ENCODE assay signal across 10 cellular contexts in genomic region chr19:1177322-1178114, GRCh38. TPM values are rescaled to one million over a fixed set of nuclear protein-coding genes. Genes with fewer than 3 reads are reported as not detected.
A peak's percentile ranks its signal among the peaks of the same experiment; 100 is the strongest.
DNase-seq lines count a peak whose midpoint lies in the region; TF ChIP-seq lines count a peak whose summit lies in the region.
"Had no signal": no experiment of that assay in that cellular context is flagged by ENCODE, and none has a peak within 500 bp of the region (broad histone marks: within the 10 kb centered on the region; RNA-seq: fewer than 3 reads in every experiment).

No MANE protein-coding gene starts in this region.

- no peak overlapping the region for H3K4ac ChIP-seq in mesendoderm (ENCODE audit: low read depth, low read length)

- H2BK5ac ChIP-seq in mesendoderm (ENCODE audit: low read length): no peak overlapping the region

- H3K27ac Mint-ChIP-seq in MCF 10A (ENCODE audit: low read depth, unreplicated experiment): peak overlapping the region; percentile 98
- no peak overlapping the region for H3K27ac Mint-ChIP-seq in activated CD4-positive, alpha-beta memory T cell treated with anti-CD3 and anti-CD28 coated beads, Interleukin-2, amount 10 ng/mL, durations not matched to agents 7 days and 5 days
- H3K27ac Mint-ChIP-seq in CD4-positive, alpha-beta memory T cell: peak overlapping the region in 1 of 7 donors; percentile 22

- H3K56ac ChIP-seq in mesendoderm (ENCODE audit: low read length): no peak overlapping the region

- H3K79me2 ChIP-seq in Karpas-422 (ENCODE audit: low read length) (peaks cover 12% of the 10 kb centered on the region), mesendoderm (ENCODE audit: control insufficient read depth, insufficient read depth, low read length) (peaks cover 10% of the 10 kb centered on the region)

- H2BK15ac ChIP-seq in mesendoderm (replicated peaks; ENCODE audit: low read depth): no peak overlapping the region

- peaks cover 41% of the 10 kb centered on the region for H3K4me1 Mint-ChIP-seq in MCF 10A (ENCODE audit: insufficient read depth, unreplicated experiment)
- peaks cover 28% of the 10 kb centered on the region for H3K4me1 Mint-ChIP-seq in activated CD4-positive, alpha-beta memory T cell treated with anti-CD3 and anti-CD28 coated beads, Interleukin-2, amount 10 ng/mL, durations not matched to agents 7 days and 5 days
- peaks cover 8 to 23% (median 14%) of the 10 kb centered on the region in 4 donors for H3K4me1 Mint-ChIP-seq in CD4-positive, alpha-beta memory T cell

- no peaks in the 10 kb centered on the region for H3K27me3 ChIP-seq in Karpas-422 (ENCODE audit: low read length)
- H3K27me3 ChIP-seq in mesendoderm (ENCODE audit: insufficient read depth, low read length, poor library complexity): no peaks in the 10 kb centered on the region
- no peaks in the 10 kb centered on the region for H3K27me3 ChIP-seq in CD4-positive, alpha-beta memory T cell (ENCODE audit: insufficient read depth, low read length)
- H3K27me3 ChIP-seq in HAP-1 (ENCODE audit: low read depth): no peaks in the 10 kb centered on the region
- H3K27me3 ChIP-seq: heart left ventricle had no signal

- peak; percentile 95 for DNase-seq in AG08396 (ENCODE audit: low spot score)
- peak; percentile 7 for DNase-seq in Karpas-422
- DNase-seq in MCF 10A (ENCODE audit: unreplicated experiment): peak; percentile 99
- DNase-seq in mesendoderm: peak; percentile 65
- no peak for DNase-seq in activated CD4-positive, alpha-beta T cell treated with anti-CD3 and anti-CD28 coated beads for 48 hours
- DNase-seq in activated CD4-positive, alpha-beta memory T cell treated with anti-CD3 and anti-CD28 coated beads, Interleukin-2, amount 10 ng/mL, durations not matched to agents 7 days and 5 days: no peak
- DNase-seq in CD4-positive, alpha-beta memory T cell: no peak
- DNase-seq in HAP-1 (ENCODE audit: low spot score in 2 of 2): no peak
- DNase-seq: stimulated activated CD4-positive, alpha-beta T cell treated with anti-CD3 and anti-CD28 coated beads, Interleukin-4, amount 100 ng/mL, for 4 hours had no signal

- no peaks in the 10 kb centered on the region for H3K79me1 ChIP-seq in mesendoderm (ENCODE audit: low read length)

- no peaks in the 10 kb centered on the region for H3K27me3 Mint-ChIP-seq in MCF 10A (ENCODE audit: insufficient read depth, unreplicated experiment)
- peaks cover 5% of the 10 kb centered on the region for H3K27me3 Mint-ChIP-seq in activated CD4-positive, alpha-beta memory T cell treated with anti-CD3 and anti-CD28 coated beads, Interleukin-2, amount 10 ng/mL, durations not matched to agents 7 days and 5 days
- no peaks in the 10 kb centered on the region for H3K27me3 Mint-ChIP-seq in CD4-positive, alpha-beta memory T cell

- H3K18ac ChIP-seq in mesendoderm (ENCODE audit: low read length): no peak overlapping the region

- no peaks in the 10 kb centered on the region; the same call in 1 of the 2 replicates for H4K20me1 ChIP-seq in Karpas-422 (ENCODE audit: insufficient read depth, low read depth, low read length)

- H3K4me3 Mint-ChIP-seq in MCF 10A (ENCODE audit: unreplicated experiment): peak overlapping the region; percentile 69
- no peak overlapping the region for H3K4me3 Mint-ChIP-seq in activated CD4-positive, alpha-beta memory T cell treated with anti-CD3 and anti-CD28 coated beads, Interleukin-2, amount 10 ng/mL, durations not matched to agents 7 days and 5 days
- H3K4me3 Mint-ChIP-seq in CD4-positive, alpha-beta memory T cell: no peak overlapping the region

- no peaks in the 10 kb centered on the region for H3K9me3 Mint-ChIP-seq in MCF 10A (ENCODE audit: unreplicated experiment)
- no peaks in the 10 kb centered on the region for H3K9me3 Mint-ChIP-seq in activated CD4-positive, alpha-beta memory T cell treated with anti-CD3 and anti-CD28 coated beads, Interleukin-2, amount 10 ng/mL, durations not matched to agents 7 days and 5 days
- peaks cover 0 to 2% (median 0%) of the 10 kb centered on the region in 8 donors for H3K9me3 Mint-ChIP-seq in CD4-positive, alpha-beta memory T cell

- H3K27ac ChIP-seq in Karpas-422 (ENCODE audit: low read length) (no peak overlapping the region), mesendoderm (ENCODE audit: low read depth, low read length) (no peak overlapping the region)
- H3K27ac ChIP-seq in CD4-positive, alpha-beta memory T cell (ENCODE audit: low read depth, low read length): no peak overlapping the region

- H4K8ac ChIP-seq in mesendoderm (ENCODE audit: low read depth, low read length): no peak overlapping the region

- no peak overlapping the region for H3K4me3 ChIP-seq in Karpas-422 (ENCODE audit: low read length)
- H3K4me3 ChIP-seq in mesendoderm (ENCODE audit: low read length): no peak overlapping the region
- no peak overlapping the region for H3K4me3 ChIP-seq in CD4-positive, alpha-beta memory T cell (ENCODE audit: low read length in 2 of 2)
- H3K4me3 ChIP-seq in HAP-1: no peak overlapping the region

- CTCF ChIA-PET in MCF 10A (lab: Yijun Ruan, JAX): interaction anchor here (0.7 to 2.5 kb wide), 4 partner anchors 10 to 123 kb away, joined by 3 to 8 read pairs (median 5); no protein-coding TSS in a partner anchor
- CTCF ChIA-PET in activated CD4-positive, alpha-beta memory T cell treated with anti-CD3 and anti-CD28 coated beads, Interleukin-2, amount 10 ng/mL, durations not matched to agents 7 days and 5 days (lab: Charles Lee): interaction anchor here (1.3 kb wide), 1 partner anchor 44 kb away, joined by 3 read pairs; no protein-coding TSS in a partner anchor
- CTCF ChIA-PET in CD4-positive, alpha-beta memory T cell (lab: Charles Lee; ENCODE audit: partially characterized antibody): interaction anchor here (1.1 to 2.0 kb wide), 2 partner anchors 49 to 64 kb away, joined by 3 to 5 read pairs; no protein-coding TSS in a partner anchor

- POLR2A ChIA-PET in MCF 10A (lab: Yijun Ruan, JAX): interaction anchor here (0.5 to 2.7 kb wide), 18 partner anchors 8 to 152 kb away, joined by 3 to 28 read pairs (median 4); partner anchors contain the start of genes ARHGAP45 and CIRBP
- POLR2A ChIA-PET in activated CD4-positive, alpha-beta memory T cell treated with anti-CD3 and anti-CD28 coated beads, Interleukin-2, amount 10 ng/mL, durations not matched to agents 7 days and 5 days (lab: Charles Lee): no interaction called here
- POLR2A ChIA-PET in CD4-positive, alpha-beta memory T cell (lab: Charles Lee; ENCODE audit: partially characterized antibody): interaction anchor here (3.2 kb wide), 1 partner anchor 46 kb away, joined by 8 read pairs; no protein-coding TSS in a partner anchor

- TF ChIP-seq CTCF in MCF 10A (IDR thresholded peaks at IDR 0.05; ENCODE audit: unreplicated experiment): peak; percentile 26

- H3K4me1 ChIP-seq in Karpas-422 (ENCODE audit: low read length) (peaks cover 7% of the 10 kb centered on the region), mesendoderm (ENCODE audit: control insufficient read depth, low read depth, low read length) (no peaks in the 10 kb centered on the region), HAP-1 (no peaks in the 10 kb centered on the region)
- peaks cover 24% of the 10 kb centered on the region for H3K4me1 ChIP-seq in CD4-positive, alpha-beta memory T cell (ENCODE audit: insufficient read depth, low read length)

- H4K5ac ChIP-seq in mesendoderm (ENCODE audit: low read length): no peak overlapping the region

- H3K36me3 Mint-ChIP-seq in MCF 10A (ENCODE audit: insufficient read depth, unreplicated experiment): peaks cover 13% of the 10 kb centered on the region
- H3K36me3 Mint-ChIP-seq in activated CD4-positive, alpha-beta memory T cell treated with anti-CD3 and anti-CD28 coated beads, Interleukin-2, amount 10 ng/mL, durations not matched to agents 7 days and 5 days (ENCODE audit: low read depth): peaks cover 3% of the 10 kb centered on the region
- peaks cover 0 to 2% of the 10 kb centered on the region in 2 donors for H3K36me3 Mint-ChIP-seq in CD4-positive, alpha-beta memory T cell

- no peak overlapping the region for H2AFZ ChIP-seq in Karpas-422 (ENCODE audit: low read length)

- H2AK5ac ChIP-seq in mesendoderm (ENCODE audit: low read length): no peak overlapping the region

- BruUV-seq in MCF 10A (replicated peaks; lab: Mats Ljungman, UMichigan): TSS peak; percentile 47

- no peaks in the 10 kb centered on the region for H3K9me2 ChIP-seq in Karpas-422 (replicated peaks; ENCODE audit: insufficient read depth, low read length)

- H3K23ac ChIP-seq in mesendoderm (ENCODE audit: low read length): no peak overlapping the region

- H3K9me3 ChIP-seq in Karpas-422 (ENCODE audit: low read length): no peaks in the 10 kb centered on the region
- no peaks in the 10 kb centered on the region for H3K9me3 ChIP-seq in CD4-positive, alpha-beta memory T cell (ENCODE audit: control insufficient read depth in 1 of 2, low read length in 2 of 2)
- no peaks in the 10 kb centered on the region for H3K9me3 ChIP-seq in HAP-1
- H3K9me3 ChIP-seq: heart left ventricle had no signal

- no peak overlapping the region for H2BK120ac ChIP-seq in mesendoderm (ENCODE audit: low read depth, low read length)

- intact Hi-C loops in MCF 10A (cut with micrococcal nuclease): no loop called here
- intact Hi-C loops in CD4-positive, alpha-beta memory T cell (cut with micrococcal nuclease): no loop called here

- H3K4me2 ChIP-seq in Karpas-422 (ENCODE audit: low read depth, low read length, poor library complexity, severe bottlenecking) (no peak overlapping the region), mesendoderm (ENCODE audit: low read length) (no peak overlapping the region)

- H3K9ac ChIP-seq in Karpas-422 (ENCODE audit: low read length): no peak overlapping the region
- H3K9ac ChIP-seq in mesendoderm (ENCODE audit: low read length): no peak overlapping the region

- WGBS in mesendoderm (ENCODE audit: extremely low coverage, insufficient coverage, low lambda C conversion rate): no CpG with 5 or more reads among the region's 25 CpGs

- in situ Hi-C loops in HAP-1 (cut with MboI; ENCODE audit: low sequenced_read_pairs): no loop called here

- H3K36me3 ChIP-seq in Karpas-422 (ENCODE audit: insufficient read depth, low read length) (no peaks in the 10 kb centered on the region), mesendoderm (ENCODE audit: control insufficient read depth, insufficient read depth, low read length) (no peaks in the 10 kb centered on the region), HAP-1 (replicated peaks) (no peaks in the 10 kb centered on the region)
- no peaks in the 10 kb centered on the region for H3K36me3 ChIP-seq in CD4-positive, alpha-beta memory T cell (ENCODE audit: insufficient read depth, low read length)
- H3K36me3 ChIP-seq: heart left ventricle had no signal

RNA-seq across cellular contexts. Expression of gene SBNO2, which starts 3.5 kb away (rescaled TPM):
- 7.9 and 17.1 TPM in 2 replicates for total RNA-seq in Karpas-422 (2014; rRNA removed; shearing (Covaris generic); ENCODE audit: low replicate concordance)
- 99.6 and 123 TPM in 2 replicates for total RNA-seq in MCF 10A (2022)
- polyA plus RNA-seq in mesendoderm (2013, experiment 1 of 2): 16.7 TPM
- polyA plus RNA-seq in mesendoderm (2013, experiment 2 of 2): 15.3 TPM
- total RNA-seq in activated CD4-positive, alpha-beta memory T cell treated with anti-CD3 and anti-CD28 coated beads, Interleukin-2, amount 10 ng/mL, durations not matched to agents 7 days and 5 days: 10 to 100 TPM; 94.4 to 98.2 TPM
- 10 to 100 TPM; 92.6 to 98.6 TPM for total RNA-seq in CD4-positive, alpha-beta memory T cell
- polyA plus RNA-seq in CD4-positive, alpha-beta memory T cell: 1 to 10 TPM in 1 of 2 donors, under 1 TPM in 1; 0.37 to 3.5 TPM

RNA-seq across cellular contexts. Expression of gene STK11, which starts 28.1 kb away (rescaled TPM):
- 40.3 and 102 TPM in 2 replicates for total RNA-seq in Karpas-422 (2014; rRNA removed; shearing (Covaris generic); ENCODE audit: low replicate concordance)
- total RNA-seq in MCF 10A (2022): 63.1 and 65.6 TPM in 2 replicates
- 33.8 TPM for polyA plus RNA-seq in mesendoderm (2013, experiment 1 of 2)
- polyA plus RNA-seq in mesendoderm (2013, experiment 2 of 2): 34.4 TPM
- total RNA-seq in activated CD4-positive, alpha-beta memory T cell treated with anti-CD3 and anti-CD28 coated beads, Interleukin-2, amount 10 ng/mL, durations not matched to agents 7 days and 5 days: 10 to 100 TPM; 84.2 to 85.1 TPM
- 100 to 1,000 TPM; 112 to 114 TPM for total RNA-seq in CD4-positive, alpha-beta memory T cell
- polyA plus RNA-seq in CD4-positive, alpha-beta memory T cell: 10 to 100 TPM; 11.0 to 43.5 TPM

Comparison
In these comparisons a context has a peak if more than half of its experiments do, and no peak if none do; other contexts are left out.
1. DNase-seq: peak in AG08396 (single experiment), Karpas-422 (single experiment), MCF 10A (single experiment) and mesendoderm (single experiment); none in activated CD4-positive, alpha-beta T cell treated with anti-CD3 and anti-CD28 coated beads for 48 hours (single experiment), activated CD4-positive, alpha-beta memory T cell treated with anti-CD3 and anti-CD28 coated beads, Interleukin-2, amount 10 ng/mL, durations not matched to agents 7 days and 5 days (single experiment), CD4-positive, alpha-beta memory T cell (0 of 5) and HAP-1 (0 of 2).